2 cellular contexts compared by ENCODE assay signal in the genomic region with DNA sequence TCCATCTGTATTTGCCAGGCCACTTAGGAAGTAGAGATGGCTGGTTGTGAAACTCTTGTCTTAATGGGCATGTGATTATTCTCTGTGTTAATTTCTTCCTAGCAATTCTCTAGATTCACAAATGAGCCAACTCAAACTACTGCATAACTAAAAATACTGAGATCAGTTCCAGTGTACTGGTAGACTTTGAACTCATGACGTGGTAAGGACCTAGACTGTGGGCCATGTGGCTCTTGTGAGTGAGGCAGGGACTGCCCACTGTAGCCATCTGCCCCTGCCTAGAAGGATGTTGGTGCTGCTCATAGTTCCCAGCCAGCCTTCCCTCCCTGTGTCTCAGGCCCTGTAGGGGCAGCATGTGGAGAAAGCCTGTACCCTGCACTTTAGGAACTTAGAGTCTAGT.
TF ChIP-seq lines count a peak whose summit lies in the region.

No MANE protein-coding gene starts in this region.

TF ChIP-seq in SK-N-SH, 30 proteins besides CTCF, POLR2A, EP300 and RAD21:
- TF ChIP-seq FOXJ3 (CRISPR knock-in tag; IDR thresholded peaks at IDR 0.05), result no peak
- no peak for TF ChIP-seq FOXM1 (IDR thresholded peaks at IDR 0.05; ENCODE audit: low read depth)
- TF ChIP-seq EZH2phosphoT487 (IDR thresholded peaks at IDR 0.05; ENCODE audit: borderline replicate concordance, low read depth), result no peak
- TF ChIP-seq MEF2A (IDR thresholded peaks at IDR 0.05; ENCODE audit: borderline replicate concordance, low read depth), result no peak
- no peak for TF ChIP-seq YY1 (IDR thresholded peaks at IDR 0.05; ENCODE audit: low read depth)
- TF ChIP-seq, protein P1, sequence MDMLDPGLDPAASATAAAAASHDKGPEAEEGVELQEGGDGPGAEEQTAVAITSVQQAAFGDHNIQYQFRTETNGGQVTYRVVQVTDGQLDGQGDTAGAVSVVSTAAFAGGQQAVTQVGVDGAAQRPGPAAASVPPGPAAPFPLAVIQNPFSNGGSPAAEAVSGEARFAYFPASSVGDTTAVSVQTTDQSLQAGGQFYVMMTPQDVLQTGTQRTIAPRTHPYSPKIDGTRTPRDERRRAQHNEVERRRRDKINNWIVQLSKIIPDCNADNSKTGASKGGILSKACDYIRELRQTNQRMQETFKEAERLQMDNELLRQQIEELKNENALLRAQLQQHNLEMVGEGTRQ (IDR thresholded peaks at IDR 0.05; ENCODE audit: borderline replicate concordance, low read depth, low read length), result no peak
- no peak for TF ChIP-seq NFIC (IDR thresholded peaks at IDR 0.05; ENCODE audit: borderline replicate concordance)
- TF ChIP-seq MXI1 (IDR thresholded peaks at IDR 0.05; ENCODE audit: low read depth, low read length), result no peak
- TF ChIP-seq CHD2 (IDR thresholded peaks at IDR 0.05; ENCODE audit: low read length, partially characterized antibody), result no peak
- TF ChIP-seq GATA2 (CRISPR knock-in tag; IDR thresholded peaks at IDR 0.05), result no peak
- TF ChIP-seq, protein P2, sequence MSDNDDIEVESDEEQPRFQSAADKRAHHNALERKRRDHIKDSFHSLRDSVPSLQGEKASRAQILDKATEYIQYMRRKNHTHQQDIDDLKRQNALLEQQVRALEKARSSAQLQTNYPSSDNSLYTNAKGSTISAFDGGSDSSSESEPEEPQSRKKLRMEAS (IDR thresholded peaks at IDR 0.05; ENCODE audit: low read depth), result no peak
- no peak for TF ChIP-seq SMC3 (IDR thresholded peaks at IDR 0.05; ENCODE audit: low read depth, low read length)
- no peak for TF ChIP-seq NRF1 (IDR thresholded peaks at IDR 0.05; ENCODE audit: low read depth, low read length)
- TF ChIP-seq RFX5 (IDR thresholded peaks at IDR 0.05; ENCODE audit: low read length), result no peak
- no peak for TF ChIP-seq POLR2AphosphoS5 (IDR thresholded peaks at IDR 0.05; ENCODE audit: low read depth, low read length)
- TF ChIP-seq, protein P3, sequence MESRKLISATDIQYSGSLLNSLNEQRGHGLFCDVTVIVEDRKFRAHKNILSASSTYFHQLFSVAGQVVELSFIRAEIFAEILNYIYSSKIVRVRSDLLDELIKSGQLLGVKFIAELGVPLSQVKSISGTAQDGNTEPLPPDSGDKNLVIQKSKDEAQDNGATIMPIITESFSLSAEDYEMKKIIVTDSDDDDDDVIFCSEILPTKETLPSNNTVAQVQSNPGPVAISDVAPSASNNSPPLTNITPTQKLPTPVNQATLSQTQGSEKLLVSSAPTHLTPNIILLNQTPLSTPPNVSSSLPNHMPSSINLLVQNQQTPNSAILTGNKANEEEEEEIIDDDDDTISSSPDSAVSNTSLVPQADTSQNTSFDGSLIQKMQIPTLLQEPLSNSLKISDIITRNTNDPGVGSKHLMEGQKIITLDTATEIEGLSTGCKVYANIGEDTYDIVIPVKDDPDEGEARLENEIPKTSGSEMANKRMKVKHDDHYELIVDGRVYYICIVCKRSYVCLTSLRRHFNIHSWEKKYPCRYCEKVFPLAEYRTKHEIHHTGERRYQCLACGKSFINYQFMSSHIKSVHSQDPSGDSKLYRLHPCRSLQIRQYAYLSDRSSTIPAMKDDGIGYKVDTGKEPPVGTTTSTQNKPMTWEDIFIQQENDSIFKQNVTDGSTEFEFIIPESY (IDR thresholded peaks at IDR 0.05; ENCODE audit: borderline replicate concordance, low read depth), result no peak
- TF ChIP-seq GABPA (IDR thresholded peaks at IDR 0.05; ENCODE audit: low read depth), result no peak
- no peak for TF ChIP-seq TCF12 (IDR thresholded peaks at IDR 0.05)
- no peak for TF ChIP-seq RXRA (IDR thresholded peaks at IDR 0.05; ENCODE audit: borderline replicate concordance, low read depth)
- no peak for TF ChIP-seq ELF1 (IDR thresholded peaks at IDR 0.05)

TF ChIP-seq in SK-N-SH treated with all-trans-retinoic acid at 6 μM for 48 hours, 23 proteins besides CTCF, POLR2A, EP300 and RAD21:
- TF ChIP-seq, protein P4, sequence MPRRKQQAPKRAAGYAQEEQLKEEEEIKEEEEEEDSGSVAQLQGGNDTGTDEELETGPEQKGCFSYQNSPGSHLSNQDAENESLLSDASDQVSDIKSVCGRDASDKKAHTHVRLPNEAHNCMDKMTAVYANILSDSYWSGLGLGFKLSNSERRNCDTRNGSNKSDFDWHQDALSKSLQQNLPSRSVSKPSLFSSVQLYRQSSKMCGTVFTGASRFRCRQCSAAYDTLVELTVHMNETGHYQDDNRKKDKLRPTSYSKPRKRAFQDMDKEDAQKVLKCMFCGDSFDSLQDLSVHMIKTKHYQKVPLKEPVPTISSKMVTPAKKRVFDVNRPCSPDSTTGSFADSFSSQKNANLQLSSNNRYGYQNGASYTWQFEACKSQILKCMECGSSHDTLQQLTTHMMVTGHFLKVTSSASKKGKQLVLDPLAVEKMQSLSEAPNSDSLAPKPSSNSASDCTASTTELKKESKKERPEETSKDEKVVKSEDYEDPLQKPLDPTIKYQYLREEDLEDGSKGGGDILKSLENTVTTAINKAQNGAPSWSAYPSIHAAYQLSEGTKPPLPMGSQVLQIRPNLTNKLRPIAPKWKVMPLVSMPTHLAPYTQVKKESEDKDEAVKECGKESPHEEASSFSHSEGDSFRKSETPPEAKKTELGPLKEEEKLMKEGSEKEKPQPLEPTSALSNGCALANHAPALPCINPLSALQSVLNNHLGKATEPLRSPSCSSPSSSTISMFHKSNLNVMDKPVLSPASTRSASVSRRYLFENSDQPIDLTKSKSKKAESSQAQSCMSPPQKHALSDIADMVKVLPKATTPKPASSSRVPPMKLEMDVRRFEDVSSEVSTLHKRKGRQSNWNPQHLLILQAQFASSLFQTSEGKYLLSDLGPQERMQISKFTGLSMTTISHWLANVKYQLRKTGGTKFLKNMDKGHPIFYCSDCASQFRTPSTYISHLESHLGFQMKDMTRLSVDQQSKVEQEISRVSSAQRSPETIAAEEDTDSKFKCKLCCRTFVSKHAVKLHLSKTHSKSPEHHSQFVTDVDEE (CRISPR knock-in tag; IDR thresholded peaks at IDR 0.05), result no peak
- no peak for TF ChIP-seq ZFP3 (CRISPR knock-in tag; IDR thresholded peaks at IDR 0.05)
- TF ChIP-seq, protein P5, sequence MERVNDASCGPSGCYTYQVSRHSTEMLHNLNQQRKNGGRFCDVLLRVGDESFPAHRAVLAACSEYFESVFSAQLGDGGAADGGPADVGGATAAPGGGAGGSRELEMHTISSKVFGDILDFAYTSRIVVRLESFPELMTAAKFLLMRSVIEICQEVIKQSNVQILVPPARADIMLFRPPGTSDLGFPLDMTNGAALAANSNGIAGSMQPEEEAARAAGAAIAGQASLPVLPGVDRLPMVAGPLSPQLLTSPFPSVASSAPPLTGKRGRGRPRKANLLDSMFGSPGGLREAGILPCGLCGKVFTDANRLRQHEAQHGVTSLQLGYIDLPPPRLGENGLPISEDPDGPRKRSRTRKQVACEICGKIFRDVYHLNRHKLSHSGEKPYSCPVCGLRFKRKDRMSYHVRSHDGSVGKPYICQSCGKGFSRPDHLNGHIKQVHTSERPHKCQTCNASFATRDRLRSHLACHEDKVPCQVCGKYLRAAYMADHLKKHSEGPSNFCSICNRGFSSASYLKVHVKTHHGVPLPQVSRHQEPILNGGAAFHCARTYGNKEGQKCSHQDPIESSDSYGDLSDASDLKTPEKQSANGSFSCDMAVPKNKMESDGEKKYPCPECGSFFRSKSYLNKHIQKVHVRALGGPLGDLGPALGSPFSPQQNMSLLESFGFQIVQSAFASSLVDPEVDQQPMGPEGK (CRISPR knock-in tag; IDR thresholded peaks at IDR 0.05; ENCODE audit: borderline replicate concordance), result no peak
- TF ChIP-seq ARNTL (CRISPR knock-in tag; IDR thresholded peaks at IDR 0.05; ENCODE audit: borderline replicate concordance, low read depth), result no peak
- TF ChIP-seq ISL1 (CRISPR knock-in tag; IDR thresholded peaks at IDR 0.05), result no peak
- no peak for TF ChIP-seq CSDC2 (CRISPR knock-in tag; IDR thresholded peaks at IDR 0.05)
- TF ChIP-seq TCF4 (CRISPR knock-in tag; IDR thresholded peaks at IDR 0.05; ENCODE audit: borderline replicate concordance), result no peak
- TF ChIP-seq PPARA (CRISPR knock-in tag; IDR thresholded peaks at IDR 0.05; ENCODE audit: borderline replicate concordance), result no peak
- no peak for TF ChIP-seq TOX (CRISPR knock-in tag; IDR thresholded peaks at IDR 0.05; ENCODE audit: borderline replicate concordance)
- TF ChIP-seq, protein P6, sequence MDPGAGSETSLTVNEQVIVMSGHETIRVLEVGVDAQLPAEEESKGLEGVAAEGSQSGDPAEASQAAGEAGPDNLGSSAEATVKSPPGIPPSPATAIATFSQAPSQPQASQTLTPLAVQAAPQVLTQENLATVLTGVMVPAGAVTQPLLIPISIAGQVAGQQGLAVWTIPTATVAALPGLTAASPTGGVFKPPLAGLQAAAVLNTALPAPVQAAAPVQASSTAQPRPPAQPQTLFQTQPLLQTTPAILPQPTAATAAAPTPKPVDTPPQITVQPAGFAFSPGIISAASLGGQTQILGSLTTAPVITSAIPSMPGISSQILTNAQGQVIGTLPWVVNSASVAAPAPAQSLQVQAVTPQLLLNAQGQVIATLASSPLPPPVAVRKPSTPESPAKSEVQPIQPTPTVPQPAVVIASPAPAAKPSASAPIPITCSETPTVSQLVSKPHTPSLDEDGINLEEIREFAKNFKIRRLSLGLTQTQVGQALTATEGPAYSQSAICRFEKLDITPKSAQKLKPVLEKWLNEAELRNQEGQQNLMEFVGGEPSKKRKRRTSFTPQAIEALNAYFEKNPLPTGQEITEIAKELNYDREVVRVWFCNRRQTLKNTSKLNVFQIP (CRISPR knock-in tag; IDR thresholded peaks at IDR 0.05; ENCODE audit: borderline replicate concordance, low read depth), result no peak
- TF ChIP-seq SNAI2 (CRISPR knock-in tag; IDR thresholded peaks at IDR 0.05), result no peak
- TF ChIP-seq, protein P7, sequence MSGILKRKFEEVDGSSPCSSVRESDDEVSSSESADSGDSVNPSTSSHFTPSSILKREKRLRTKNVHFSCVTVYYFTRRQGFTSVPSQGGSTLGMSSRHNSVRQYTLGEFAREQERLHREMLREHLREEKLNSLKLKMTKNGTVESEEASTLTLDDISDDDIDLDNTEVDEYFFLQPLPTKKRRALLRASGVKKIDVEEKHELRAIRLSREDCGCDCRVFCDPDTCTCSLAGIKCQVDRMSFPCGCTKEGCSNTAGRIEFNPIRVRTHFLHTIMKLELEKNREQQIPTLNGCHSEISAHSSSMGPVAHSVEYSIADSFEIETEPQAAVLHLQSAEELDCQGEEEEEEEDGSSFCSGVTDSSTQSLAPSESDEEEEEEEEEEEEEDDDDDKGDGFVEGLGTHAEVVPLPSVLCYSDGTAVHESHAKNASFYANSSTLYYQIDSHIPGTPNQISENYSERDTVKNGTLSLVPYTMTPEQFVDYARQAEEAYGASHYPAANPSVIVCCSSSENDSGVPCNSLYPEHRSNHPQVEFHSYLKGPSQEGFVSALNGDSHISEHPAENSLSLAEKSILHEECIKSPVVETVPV (CRISPR knock-in tag; IDR thresholded peaks at IDR 0.05), result no peak
- no peak for TF ChIP-seq GLIS3 (CRISPR knock-in tag; IDR thresholded peaks at IDR 0.05)
- TF ChIP-seq ZC3H10 (CRISPR knock-in tag; IDR thresholded peaks at IDR 0.05), result no peak
- TF ChIP-seq BACH2 (CRISPR knock-in tag; IDR thresholded peaks at IDR 0.05; ENCODE audit: borderline replicate concordance), result no peak
- no peak for TF ChIP-seq ZNF70 (CRISPR knock-in tag; IDR thresholded peaks at IDR 0.05)
- no peak for TF ChIP-seq ZNF565 (CRISPR knock-in tag; conservative IDR thresholded peaks at IDR 0.05; ENCODE audit: low read depth)
